Comparison of ENCODE assay signal across 9 cellular contexts in the genomic region with DNA sequence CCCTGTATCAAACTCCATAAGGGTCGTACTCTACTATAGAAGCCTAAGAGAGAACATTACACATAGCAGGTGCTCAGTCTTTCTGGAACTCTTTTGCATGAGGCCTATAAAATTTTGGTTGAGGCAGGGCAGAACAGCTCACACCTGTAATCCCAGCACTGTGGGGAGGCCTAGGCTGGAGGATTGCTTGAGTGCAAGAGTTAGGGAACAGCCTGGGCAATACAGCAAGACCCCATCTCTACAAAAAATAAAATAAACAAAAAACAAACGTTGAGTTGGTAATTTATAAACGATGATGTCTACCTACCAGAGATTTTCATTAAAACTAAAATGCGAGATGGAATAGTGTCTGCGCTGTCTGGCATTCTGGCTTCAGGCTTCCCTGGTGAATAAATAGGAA. TPM values are rescaled to one million over a fixed set of nuclear protein-coding genes. Genes with fewer than 3 reads are reported as not detected.
DNase-seq lines count a peak whose midpoint lies in the region; ATAC-seq, FAIRE-seq and TF ChIP-seq lines count a peak whose summit lies in the region.
"Had no signal": no experiment of that assay in that cellular context is flagged by ENCODE, and none has a peak within 500 bp of the region (broad histone marks: within the 10 kb centered on the region; RNA-seq: fewer than 3 reads in every experiment).

No MANE protein-coding gene starts in this region.

- peaks cover 8% of the 10 kb centered on the region for H3K4me1 Mint-ChIP-seq in activated CD4-positive, alpha-beta T cell treated with anti-CD3 and anti-CD28 coated beads for 36 hours

- no peaks in the 10 kb centered on the region for H3K9me3 Mint-ChIP-seq in activated CD4-positive, alpha-beta T cell treated with anti-CD3 and anti-CD28 coated beads for 36 hours (ENCODE audit: low read depth)

- no peak overlapping the region for H3K27ac ChIP-seq in GM12878 (ENCODE audit: control insufficient read depth, insufficient read depth)
- peak overlapping the region; percentile 91 for H3K27ac ChIP-seq in HepG2 (ENCODE audit: extremely low read length, insufficient read depth, low read length)
- H3K27ac ChIP-seq in suprapubic skin, result peak overlapping the region; percentile 89

- no peaks in the 10 kb centered on the region for H4K20me1 ChIP-seq in GM12878 (ENCODE audit: control insufficient read depth, insufficient read depth)
- no peaks in the 10 kb centered on the region for H4K20me1 ChIP-seq in HepG2 (ENCODE audit: insufficient read depth, low read length)

- H3K9me3 ChIP-seq in GM12878 (replicated peaks; ENCODE audit: control insufficient read depth, insufficient read depth, low read length) (no peaks in the 10 kb centered on the region), HepG2 (ENCODE audit: low read length) (no peaks in the 10 kb centered on the region), suprapubic skin (no peaks in the 10 kb centered on the region)

- TF ChIP-seq RAD21 in GM12878 (IDR thresholded peaks at IDR 0.05; ENCODE audit: insufficient read depth, low read depth, low read length), result no peak
- TF ChIP-seq RAD21 in HepG2 (CRISPR knock-in tag; IDR thresholded peaks at IDR 0.05), result no peak

- H3K27me3 ChIP-seq in GM12878 (replicated peaks in 1 of 2; ENCODE audit: control insufficient read depth in 2 of 2, insufficient read depth in 2 of 2, low read length in 1 of 2) (no peaks in the 10 kb centered on the region), HepG2 (ENCODE audit: control insufficient read depth in 1 of 2, insufficient read depth in 2 of 2, low read length in 2 of 2) (no peaks in the 10 kb centered on the region), suprapubic skin (no peaks in the 10 kb centered on the region)

- TF ChIP-seq CTCF in GM12878 (IDR thresholded peaks at IDR 0.05 in 2 of 3, conservative IDR thresholded peaks at IDR 0.05 in 1 of 3; ENCODE audit: control insufficient read depth in 2 of 3, extremely low read depth in 1 of 3, insufficient read depth in 1 of 3, low read depth in 3 of 3, low read length in 3 of 3) (no peak), HepG2 (CRISPR knock-in tag; IDR thresholded peaks at IDR 0.05) (no peak), suprapubic skin (IDR thresholded peaks at IDR 0.05) (no peak)

- RAD21 ChIA-PET in GM12878 (lab: Charles Lee; ENCODE audit: unreplicated experiment), result interaction anchor here (0.9 to 4.7 kb wide), 8 partner anchors 11 to 77 kb away, joined by 3 to 36 read pairs (median 6); no protein-coding TSS in a partner anchor

- peak overlapping the region; percentile 74 for H3K4me3 Mint-ChIP-seq in activated CD4-positive, alpha-beta T cell treated with anti-CD3 and anti-CD28 coated beads for 36 hours

- H3K4me3 ChIP-seq in GM12878 (peak overlapping the region; percentile 56; the same call in 1 of the 2 replicates), HepG2 (replicated peaks in 1 of 3; ENCODE audit: insufficient read depth in 1 of 3, low read depth in 2 of 3, low read length in 3 of 3) (peak overlapping the region; percentile 61 to 91 (median 83); a peak in 5 of 6 replicates), suprapubic skin (peak overlapping the region; percentile 68)

- no peaks in the 10 kb centered on the region for H3K79me2 ChIP-seq in GM12878 (ENCODE audit: control insufficient read depth, insufficient read depth, low read length)
- peaks cover 46% of the 10 kb centered on the region for H3K79me2 ChIP-seq in HepG2 (ENCODE audit: insufficient read depth, low read length)

- WGBS in GM12878 (ENCODE audit: insufficient coverage, insufficient replicate concordance, low lambda C conversion rate, missing lambda C conversion rate), result 80% methylated on average over 5 of the region's 5 CpGs
- 24% methylated on average over 5 of the region's 5 CpGs for WGBS in HepG2 (ENCODE audit: low lambda C conversion rate)
- WGBS in suprapubic skin, result 47% methylated on average over 5 of the region's 5 CpGs

- TF ChIP-seq POLR2A in GM12878 (IDR thresholded peaks at IDR 0.05; ENCODE audit: low read depth, low read length) (no peak), HepG2 (IDR thresholded peaks at IDR 0.05; ENCODE audit: insufficient read depth in 1 of 2, low read depth in 2 of 2, low read length in 2 of 2) (no peak), suprapubic skin (IDR thresholded peaks at IDR 0.05) (no peak)

- H3K36me3 ChIP-seq in GM12878 (ENCODE audit: control insufficient read depth in 2 of 2, insufficient read depth in 2 of 2, low read length in 1 of 2) (no peaks in the 10 kb centered on the region; a peak in 1 of 4 replicates), HepG2 (replicated peaks in 1 of 2; ENCODE audit: control insufficient read depth in 1 of 2, insufficient read depth in 2 of 2, low read length in 2 of 2) (peaks cover 0 to 4% of the 10 kb centered on the region in 2 experiments; a peak in 1 of 5 replicates), suprapubic skin (no peaks in the 10 kb centered on the region)

- H3K27ac Mint-ChIP-seq in activated CD4-positive, alpha-beta T cell treated with anti-CD3 and anti-CD28 coated beads for 36 hours, result peak overlapping the region; percentile 56

- CTCF ChIA-PET in activated CD4-positive, alpha-beta T cell treated with anti-CD3 and anti-CD28 coated beads for 36 hours (lab: Charles Lee), result no interaction called here
- CTCF ChIA-PET in GM12878 (lab: Yijun Ruan, JAX) (interaction anchor here (0.7 to 3.1 kb wide), 5 partner anchors 11 to 73 kb away, joined by 3 to 22 read pairs (median 8); no protein-coding TSS in a partner anchor), HepG2 (lab: Yijun Ruan, JAX; ENCODE audit: low intra/inter-chr PET ratio, low total read pairs) (no interaction called here)

- POLR2A ChIA-PET in activated CD4-positive, alpha-beta T cell treated with anti-CD3 and anti-CD28 coated beads for 36 hours (lab: Charles Lee), result no interaction called here
- POLR2A ChIA-PET in GM12878 (lab: Charles Lee) (interaction anchor here (0.9 to 2.0 kb wide), 3 partner anchors 13 to 23 kb away, joined by 3 to 8 read pairs (median 5); no protein-coding TSS in a partner anchor), HepG2 (lab: Yijun Ruan, JAX) (interaction anchor here (0.8 to 3.4 kb wide), 6 partner anchors 12 to 78 kb away, joined by 3 to 39 read pairs (median 10); partner anchors contain the start of gene PON3)

- ATAC-seq in activated CD4-positive, alpha-beta T cell treated with anti-CD3 and anti-CD28 coated beads for 36 hours, result no peak
- ATAC-seq in GM12878 (peak; percentile 2; the same call in 1 of the 3 replicates), HepG2 (no peak), GM21786 (IDR thresholded peaks at IDR 0.05; ENCODE audit: unreplicated experiment) (no peak), HG03280 (IDR thresholded peaks at IDR 0.05; ENCODE audit: unreplicated experiment) (no peak)

- BruUV-seq in GM12878 (replicated peaks; lab: Mats Ljungman, UMichigan) (no TSS peak), HepG2 (replicated peaks; lab: Mats Ljungman, UMichigan) (TSS peak; percentile 66)

- SMC1A ChIA-PET in GM12878 (lab: Charles Lee; ENCODE audit: uncharacterized antibody, unreplicated experiment), result interaction anchor here (0.6 to 3.8 kb wide), 17 partner anchors 8 to 116 kb away, joined by 3 to 21 read pairs (median 5); no protein-coding TSS in a partner anchor

- in situ Hi-C loops in GM12878 (cut with MboI) (no loop called here), HepG2 (cut with HindIII; ENCODE audit: extremely low pct_ligation_motif_present, low pct_unique_long_range_greater_than_20kb) (no loop called here)

- H3K4me2 ChIP-seq in GM12878 (ENCODE audit: control insufficient read depth, insufficient read depth), result peak overlapping the region; percentile 72
- peak overlapping the region; percentile 82 for H3K4me2 ChIP-seq in HepG2 (ENCODE audit: low read depth, low read length)

- peaks cover 5% of the 10 kb centered on the region for H3K27me3 Mint-ChIP-seq in activated CD4-positive, alpha-beta T cell treated with anti-CD3 and anti-CD28 coated beads for 36 hours

- FAIRE-seq in GM12878 (lab: Jason Lieb, UNC) (no peak), HepG2 (lab: Jason Lieb, UNC) (no peak)

- no peaks in the 10 kb centered on the region for H3K36me3 Mint-ChIP-seq in activated CD4-positive, alpha-beta T cell treated with anti-CD3 and anti-CD28 coated beads for 36 hours (ENCODE audit: low read depth)

- TF ChIP-seq EP300 in GM12878 (IDR thresholded peaks at IDR 0.05; ENCODE audit: borderline replicate concordance in 1 of 2, control insufficient read depth in 1 of 2, low read depth in 2 of 2, low read length in 2 of 2), result no peak
- no peak for TF ChIP-seq EP300 in HepG2 (IDR thresholded peaks at IDR 0.05; ENCODE audit: low read depth in 2 of 2, low read length in 2 of 2)
- TF ChIP-seq EP300 in HepG2 (CRISPR knock-in tag; IDR thresholded peaks at IDR 0.05; ENCODE audit: borderline replicate concordance), result no peak
- no peak for TF ChIP-seq EP300 in suprapubic skin (IDR thresholded peaks at IDR 0.05)

- H3K9ac ChIP-seq in GM12878 (ENCODE audit: control insufficient read depth, insufficient read depth, low read length) (no peak overlapping the region), HepG2 (ENCODE audit: insufficient read depth, low read depth, low read length) (peak overlapping the region; percentile 90)

- intact Hi-C loops in activated CD4-positive, alpha-beta T cell treated with anti-CD3 and anti-CD28 coated beads for 36 hours (cut with DNase I, micrococcal nuclease), result loop anchor here in 1 of 2 experiments (2.0 kb wide), 1 partner anchor 69 kb away; no protein-coding TSS in a partner anchor
- intact Hi-C loops in GM12878 (cut with micrococcal nuclease; ENCODE audit: unreplicated experiment) (loop anchor here (2.0 kb wide), 2 partner anchors 17 to 67 kb away; no protein-coding TSS in a partner anchor), HepG2 (cut with micrococcal nuclease; ENCODE audit: unreplicated experiment) (no loop called here)

- H2AFZ ChIP-seq in GM12878 (ENCODE audit: control insufficient read depth, low read depth, low read length) (no peak overlapping the region), HepG2 (ENCODE audit: low read length) (no peak overlapping the region)

- no peaks in the 10 kb centered on the region for H3K4me1 ChIP-seq in GM12878 (ENCODE audit: control insufficient read depth, insufficient read depth, low read length)
- H3K4me1 ChIP-seq in HepG2 (ENCODE audit: insufficient read depth, low read length), result peaks cover 84% of the 10 kb centered on the region
- peaks cover 18% of the 10 kb centered on the region for H3K4me1 ChIP-seq in suprapubic skin

- DNase-seq in activated CD4-positive, alpha-beta T cell treated with anti-CD3 and anti-CD28 coated beads for 36 hours, result no peak
- no peak for DNase-seq in activated CD4-positive, alpha-beta T cell treated with anti-CD3 and anti-CD28 coated beads for 48 hours
- DNase-seq in GM12878 (ENCODE audit: low read depth, low spot score) (no peak), HepG2 (ENCODE audit: low spot score) (no peak), suprapubic skin (ENCODE audit: low spot score in 2 of 2) (no peak), NCI-H2196 (lab: John Stamatoyannopoulos, UW; ENCODE audit: unreplicated experiment) (no peak)

RNA-seq across cellular contexts. Expression of gene PON2, which starts 0.9 kb away (rescaled TPM):
- total RNA-seq in activated CD4-positive, alpha-beta T cell treated with anti-CD3 and anti-CD28 coated beads for 36 hours, result 1 to 10 TPM; 4.5 to 4.9 TPM
- total RNA-seq in GM12878 (2013; cell fraction: nucleolus; rRNA removed), result 424 and 425 TPM in 2 replicates
- total RNA-seq in GM12878 (2014; rRNA removed), result 43.8 and 53.2 TPM in 2 replicates
- 46.6 and 48.8 TPM in 2 replicates for total RNA-seq in GM12878 (2014; rRNA removed; fragmentation: Illumina TruSeq; extraction: Trizol)
- total RNA-seq in GM12878 (2021), result 32.7 TPM in 2 replicates
- polyA plus RNA-seq in GM12878 (2011; ENCODE audit: low read depth), result 0.51 TPM
- polyA plus RNA-seq in GM12878 (2011; rRNA removed), result 127 and 183 TPM in 2 replicates
- 63.0 and 64.4 TPM in 2 replicates for polyA plus RNA-seq in GM12878 (2011; cell fraction: cytosol; rRNA removed)
- polyA plus RNA-seq in GM12878 (2011; cell fraction: nucleus; rRNA removed), result 167 and 175 TPM in 2 replicates
- polyA plus RNA-seq in GM12878 (2012), result 1.7 and 2.1 TPM in 2 replicates
- polyA plus RNA-seq in GM12878 (2014; fragmentation: Illumina TruSeq; extraction: Trizol), result 56.8 and 63.6 TPM in 2 replicates
- polyA plus RNA-seq in GM12878 (2014; fragmentation: Nextera tagmentation; extraction: Ambion mirVana), result 10 to 100 TPM; 22.9 to 30.2 TPM
- 40.4 and 52.4 TPM in 2 replicates for polyA plus RNA-seq in GM12878 (2014; rRNA removed)
- polyA plus RNA-seq in GM12878 (2016; fragmentation: Nextera tagmentation; extraction: Ambion mirVana), result 10 to 100 TPM; 45.7 to 48.2 TPM
- polyA minus RNA-seq in GM12878 (2011; rRNA and poly(A)+ RNA removed), result 45.5 and 68.0 TPM in 2 replicates
- polyA minus RNA-seq in GM12878 (2011; cell fraction: cytosol; rRNA and poly(A)+ RNA removed), result 22.5 and 33.3 TPM in 2 replicates
- 74.6 and 100.0 TPM in 2 replicates for polyA minus RNA-seq in GM12878 (2011; cell fraction: nucleus; rRNA and poly(A)+ RNA removed)
- total RNA-seq in HepG2 (2016; rRNA removed; fragmentation: Illumina TruSeq; extraction: Trizol), result 110 and 202 TPM in 2 replicates
- total RNA-seq in HepG2 (2016; cell fraction: cytosol; rRNA removed; fragmentation: Illumina TruSeq; extraction: Trizol; ENCODE audit: low read depth), result 52.8 and 60.2 TPM in 2 replicates
- total RNA-seq in HepG2 (2016; cell fraction: insoluble cytoplasmic fraction; rRNA removed; fragmentation: Illumina TruSeq; extraction: Trizol), result 109 and 195 TPM in 2 replicates
- total RNA-seq in HepG2 (2016; cell fraction: membrane; rRNA removed; fragmentation: Illumina TruSeq; extraction: Trizol), result 97.0 and 101 TPM in 2 replicates
- total RNA-seq in HepG2 (2016; cell fraction: nucleus; rRNA removed; fragmentation: Illumina TruSeq; extraction: Trizol), result 222 and 258 TPM in 2 replicates
- 159 and 217 TPM in 2 replicates for polyA plus RNA-seq in HepG2 (2011; rRNA removed)
- 99.2 and 139 TPM in 2 replicates for polyA plus RNA-seq in HepG2 (2011; cell fraction: cytosol; rRNA removed)
- polyA plus RNA-seq in HepG2 (2011; cell fraction: nucleus; rRNA removed), result 142 and 167 TPM in 2 replicates
- 102 and 115 TPM in 2 replicates for polyA plus RNA-seq in HepG2 (2012)
- polyA plus RNA-seq in HepG2 (2016; cell fraction: cytosol; fragmentation: Illumina TruSeq; extraction: Trizol; ENCODE audit: low read depth), result 57.5 and 75.0 TPM in 2 replicates
- polyA plus RNA-seq in HepG2 (2016; cell fraction: insoluble cytoplasmic fraction; fragmentation: Illumina TruSeq; extraction: Trizol; ENCODE audit: low read depth), result 108 and 112 TPM in 2 replicates
- 74.8 and 84.0 TPM in 2 replicates for polyA plus RNA-seq in HepG2 (2016; cell fraction: membrane; fragmentation: Illumina TruSeq; extraction: Trizol; ENCODE audit: low read depth)
- polyA plus RNA-seq in HepG2 (2016; cell fraction: nucleus; fragmentation: Illumina TruSeq; extraction: Trizol; ENCODE audit: insufficient read depth, low read depth), result 386 and 414 TPM in 2 replicates
- polyA minus RNA-seq in HepG2 (2011; rRNA and poly(A)+ RNA removed; ENCODE audit: low replicate concordance), result 48.7 and 53.2 TPM in 2 replicates
- 58.1 and 61.9 TPM in 2 replicates for polyA minus RNA-seq in HepG2 (2011; cell fraction: cytosol; rRNA and poly(A)+ RNA removed)
- 145 and 155 TPM in 2 replicates for polyA minus RNA-seq in HepG2 (2011; cell fraction: nucleus; rRNA and poly(A)+ RNA removed)
- total RNA-seq in suprapubic skin, result 100 to 1,000 TPM in 2 of 4 donors, 10 to 100 TPM in 2; 90.2 to 187 (median 117) TPM

RNA-seq across cellular contexts. Expression of gene PON3, which starts 37.8 kb away (rescaled TPM):
- total RNA-seq in activated CD4-positive, alpha-beta T cell treated with anti-CD3 and anti-CD28 coated beads for 36 hours, result not detected
- 1.5 and 3.0 TPM in 2 replicates for total RNA-seq in GM12878 (2013; cell fraction: nucleolus; rRNA removed)
- total RNA-seq in GM12878 (2014; rRNA removed) (0.45 and 0.71 TPM in 2 replicates), GM12878 (2014; rRNA removed; fragmentation: Illumina TruSeq; extraction: Trizol) (0.76 and 1.0 TPM in 2 replicates), GM12878 (2021) (0.64 and 0.69 TPM in 2 replicates), HepG2 (2016; rRNA removed; fragmentation: Illumina TruSeq; extraction: Trizol) (14.1 and 23.6 TPM in 2 replicates), suprapubic skin (10 to 100 TPM in 3 of 4 donors, 1 to 10 TPM in 1; 2.9 to 14.5 (median 11.7) TPM)
- polyA plus RNA-seq in GM12878 (2011; ENCODE audit: low read depth), result not detected
- polyA plus RNA-seq in GM12878 (2011; rRNA removed) (1.7 and 2.0 TPM in 2 replicates), GM12878 (2014; fragmentation: Illumina TruSeq; extraction: Trizol) (0.29 and 0.78 TPM in 2 replicates), GM12878 (2014; fragmentation: Nextera tagmentation; extraction: Ambion mirVana) (1 to 10 TPM; 1.4 to 2.0 TPM), GM12878 (2014; rRNA removed) (0.69 and 0.78 TPM in 2 replicates), GM12878 (2016; fragmentation: Nextera tagmentation; extraction: Ambion mirVana) (1 to 10 TPM; 1.0 to 1.4 TPM), HepG2 (2011; rRNA removed) (26.6 and 37.8 TPM in 2 replicates)
- 0.59 and 0.76 TPM in 2 replicates for polyA plus RNA-seq in GM12878 (2011; cell fraction: cytosol; rRNA removed)
- polyA plus RNA-seq in GM12878 (2011; cell fraction: nucleus; rRNA removed), result 2.0 and 2.7 TPM in 2 replicates
- polyA plus RNA-seq in GM12878 (2012), result not detected in 2 replicates
- polyA minus RNA-seq in GM12878 (2011; rRNA and poly(A)+ RNA removed), result 0.88 and 1.0 TPM in 2 replicates
- not detected in 2 replicates for polyA minus RNA-seq in GM12878 (2011; cell fraction: cytosol; rRNA and poly(A)+ RNA removed)
- polyA minus RNA-seq in GM12878 (2011; cell fraction: nucleus; rRNA and poly(A)+ RNA removed), result 2.2 and 2.9 TPM in 2 replicates
- 4.1 and 7.1 TPM in 2 replicates for total RNA-seq in HepG2 (2016; cell fraction: cytosol; rRNA removed; fragmentation: Illumina TruSeq; extraction: Trizol; ENCODE audit: low read depth)
- total RNA-seq in HepG2 (2016; cell fraction: insoluble cytoplasmic fraction; rRNA removed; fragmentation: Illumina TruSeq; extraction: Trizol), result 14.7 and 22.2 TPM in 2 replicates
- 7.8 and 8.2 TPM in 2 replicates for total RNA-seq in HepG2 (2016; cell fraction: membrane; rRNA removed; fragmentation: Illumina TruSeq; extraction: Trizol)
- total RNA-seq in HepG2 (2016; cell fraction: nucleus; rRNA removed; fragmentation: Illumina TruSeq; extraction: Trizol), result 25.7 and 30.5 TPM in 2 replicates
- 21.3 and 25.9 TPM in 2 replicates for polyA plus RNA-seq in HepG2 (2011; cell fraction: cytosol; rRNA removed)
- 11.6 and 12.4 TPM in 2 replicates for polyA plus RNA-seq in HepG2 (2011; cell fraction: nucleus; rRNA removed)
- polyA plus RNA-seq in HepG2 (2012), result 11.8 and 15.7 TPM in 2 replicates
- 4.5 and 6.8 TPM in 2 replicates for polyA plus RNA-seq in HepG2 (2016; cell fraction: cytosol; fragmentation: Illumina TruSeq; extraction: Trizol; ENCODE audit: low read depth)
- polyA plus RNA-seq in HepG2 (2016; cell fraction: insoluble cytoplasmic fraction; fragmentation: Illumina TruSeq; extraction: Trizol; ENCODE audit: low read depth), result 12.0 and 12.8 TPM in 2 replicates
- polyA plus RNA-seq in HepG2 (2016; cell fraction: membrane; fragmentation: Illumina TruSeq; extraction: Trizol; ENCODE audit: low read depth), result 6.8 and 8.2 TPM in 2 replicates
- 30.2 and 30.3 TPM in 2 replicates for polyA plus RNA-seq in HepG2 (2016; cell fraction: nucleus; fragmentation: Illumina TruSeq; extraction: Trizol; ENCODE audit: insufficient read depth, low read depth)
- polyA minus RNA-seq in HepG2 (2011; rRNA and poly(A)+ RNA removed; ENCODE audit: low replicate concordance), result 5.1 TPM in 1 of 2 replicates, not detected in the other
- polyA minus RNA-seq in HepG2 (2011; cell fraction: cytosol; rRNA and poly(A)+ RNA removed), result 6.0 and 6.8 TPM in 2 replicates
- 32.6 and 37.8 TPM in 2 replicates for polyA minus RNA-seq in HepG2 (2011; cell fraction: nucleus; rRNA and poly(A)+ RNA removed)
- total RNA-seq: H4 had no signal

RNA-seq across cellular contexts. Expression of gene ASB4, which starts 51.8 kb away (rescaled TPM):
- not detected for total RNA-seq in activated CD4-positive, alpha-beta T cell treated with anti-CD3 and anti-CD28 coated beads for 36 hours
- total RNA-seq in GM12878 (2013; cell fraction: nucleolus; rRNA removed), result 0.27 and 1.1 TPM in 2 replicates
- not detected in 2 replicates for total RNA-seq in GM12878 (2014; rRNA removed)
- total RNA-seq in GM12878 (2014; rRNA removed; fragmentation: Illumina TruSeq; extraction: Trizol), result not detected in 2 replicates
- 0.08 TPM in 1 of 2 replicates, not detected in the other for total RNA-seq in GM12878 (2021)
- not detected for polyA plus RNA-seq in GM12878 (2011; ENCODE audit: low read depth)
- polyA plus RNA-seq in GM12878 (2011; rRNA removed), result 1.1 and 1.3 TPM in 2 replicates
- 0.64 and 0.82 TPM in 2 replicates for polyA plus RNA-seq in GM12878 (2011; cell fraction: cytosol; rRNA removed)
- 0.56 and 1.1 TPM in 2 replicates for polyA plus RNA-seq in GM12878 (2011; cell fraction: nucleus; rRNA removed)
- polyA plus RNA-seq in GM12878 (2012), result not detected in 2 replicates
- polyA plus RNA-seq in GM12878 (2014; fragmentation: Illumina TruSeq; extraction: Trizol), result not detected in 2 replicates
- not detected for polyA plus RNA-seq in GM12878 (2014; fragmentation: Nextera tagmentation; extraction: Ambion mirVana)
- polyA plus RNA-seq in GM12878 (2014; rRNA removed), result 0.12 TPM in 1 of 2 replicates, not detected in the other
- polyA plus RNA-seq in GM12878 (2016; fragmentation: Nextera tagmentation; extraction: Ambion mirVana), result not detected
- polyA minus RNA-seq in GM12878 (2011; rRNA and poly(A)+ RNA removed), result 1.2 and 1.9 TPM in 2 replicates
- not detected in 2 replicates for polyA minus RNA-seq in GM12878 (2011; cell fraction: cytosol; rRNA and poly(A)+ RNA removed)
- 0.73 and 1.4 TPM in 2 replicates for polyA minus RNA-seq in GM12878 (2011; cell fraction: nucleus; rRNA and poly(A)+ RNA removed)
- total RNA-seq in HepG2 (2016; rRNA removed; fragmentation: Illumina TruSeq; extraction: Trizol), result 1.1 and 1.3 TPM in 2 replicates
- total RNA-seq in HepG2 (2016; cell fraction: cytosol; rRNA removed; fragmentation: Illumina TruSeq; extraction: Trizol; ENCODE audit: low read depth), result 0.10 TPM in 1 of 2 replicates, not detected in the other
- total RNA-seq in HepG2 (2016; cell fraction: insoluble cytoplasmic fraction; rRNA removed; fragmentation: Illumina TruSeq; extraction: Trizol), result 1.2 and 1.5 TPM in 2 replicates
- total RNA-seq in HepG2 (2016; cell fraction: membrane; rRNA removed; fragmentation: Illumina TruSeq; extraction: Trizol), result 0.56 and 0.62 TPM in 2 replicates
- 0.78 and 1.3 TPM in 2 replicates for total RNA-seq in HepG2 (2016; cell fraction: nucleus; rRNA removed; fragmentation: Illumina TruSeq; extraction: Trizol)
- polyA plus RNA-seq in HepG2 (2011; rRNA removed), result 2.6 and 4.0 TPM in 2 replicates
- polyA plus RNA-seq in HepG2 (2011; cell fraction: cytosol; rRNA removed), result 2.1 and 3.2 TPM in 2 replicates
- polyA plus RNA-seq in HepG2 (2011; cell fraction: nucleus; rRNA removed), result 1.5 and 2.5 TPM in 2 replicates
- polyA plus RNA-seq in HepG2 (2012), result 0.56 and 0.99 TPM in 2 replicates
- 0.06 and 0.18 TPM in 2 replicates for polyA plus RNA-seq in HepG2 (2016; cell fraction: cytosol; fragmentation: Illumina TruSeq; extraction: Trizol; ENCODE audit: low read depth)
- polyA plus RNA-seq in HepG2 (2016; cell fraction: insoluble cytoplasmic fraction; fragmentation: Illumina TruSeq; extraction: Trizol; ENCODE audit: low read depth), result 1.1 and 1.6 TPM in 2 replicates
- 0.07 and 0.22 TPM in 2 replicates for polyA plus RNA-seq in HepG2 (2016; cell fraction: membrane; fragmentation: Illumina TruSeq; extraction: Trizol; ENCODE audit: low read depth)
- polyA plus RNA-seq in HepG2 (2016; cell fraction: nucleus; fragmentation: Illumina TruSeq; extraction: Trizol; ENCODE audit: insufficient read depth, low read depth), result 0.38 and 0.68 TPM in 2 replicates
- polyA minus RNA-seq in HepG2 (2011; rRNA and poly(A)+ RNA removed; ENCODE audit: low replicate concordance), result 0.37 and 10.4 TPM in 2 replicates
- polyA minus RNA-seq in HepG2 (2011; cell fraction: cytosol; rRNA and poly(A)+ RNA removed), result 1.1 and 1.7 TPM in 2 replicates
- 4.5 and 6.1 TPM in 2 replicates for polyA minus RNA-seq in HepG2 (2011; cell fraction: nucleus; rRNA and poly(A)+ RNA removed)
- total RNA-seq in suprapubic skin, result under 1 TPM in 2 of 4 donors, not detected in 2; 0.13 to 0.31 TPM
- total RNA-seq: H4 had no signal

Comparison
In these comparisons a context has a peak if more than half of its experiments do, and no peak if none do; other contexts are left out.
1. RNA of gene PON2, which starts 0.9 kb away (total RNA-seq): 52.8 to 258 TPM in HepG2, 90.2 to 187 TPM in suprapubic skin and 32.7 to 425 TPM in GM12878; 4.5 to 4.9 TPM in activated CD4-positive, alpha-beta T cell treated with anti-CD3 and anti-CD28 coated beads for 36 hours; every median in the first group is over 4 times any median in the second.
2. Peak in every context shown above with its lines, with median percentiles within 50 percentile points of each other: H3K4me3 ChIP-seq.